Comparison of ENCODE assay signal across 8 cellular contexts in genomic region chr2:54558976-54559410, GRCh38.
DNase-seq lines count a peak whose midpoint lies in the region; ATAC-seq and TF ChIP-seq lines count a peak whose summit lies in the region.

No MANE protein-coding gene starts in this region.

- intact Hi-C loops in natural killer cell (cut with micrococcal nuclease) (loop anchor here (1.0 kb wide), 1 partner anchor 15 kb away; no protein-coding TSS in a partner anchor), head of caudate nucleus (cut with DNase I) (no loop called here)

- ATAC-seq in natural killer cell, result peak in 2 of 3 donors; percentile 9 to 41

- no peaks in the 10 kb centered on the region for H3K36me3 ChIP-seq in MM.1S (replicated peaks; ENCODE audit: insufficient read depth, low read length)
- H3K36me3 ChIP-seq in duodenal mucosa (ENCODE audit: control insufficient read depth in 1 of 2, insufficient read depth in 2 of 2, low read length in 2 of 2), result no peaks in the 10 kb centered on the region

- peak overlapping the region; percentile 85 for H3K4me2 ChIP-seq in MM.1S (ENCODE audit: low read depth, low read length)

- H3K9ac ChIP-seq in MM.1S (ENCODE audit: low read length), result peak overlapping the region; percentile 84
- peak overlapping the region; percentile 90 to 94 for H3K9ac ChIP-seq in duodenal mucosa (ENCODE audit: low read depth in 1 of 2, low read length in 2 of 2)

- DNase-seq in MM.1S (no peak), natural killer cell (no peak), head of caudate nucleus (no peak), NCI-H2196 (lab: John Stamatoyannopoulos, UW; ENCODE audit: unreplicated experiment) (no peak), CD1c-positive myeloid dendritic cell (ENCODE audit: extremely low spot score) (no peak), GM10266 (ENCODE audit: extremely low spot score) (no peak)

- no peaks in the 10 kb centered on the region for H3K27me3 Mint-ChIP-seq in natural killer cell (ENCODE audit: low read depth in 2 of 2)

- H3K4me3 ChIP-seq in GM08714 (ENCODE audit: low read length) (peak overlapping the region; percentile 77), MM.1S (ENCODE audit: low read length) (peak overlapping the region; percentile 86), duodenal mucosa (ENCODE audit: low read depth in 1 of 2, low read length in 2 of 2) (peak overlapping the region; percentile 87 to 91)

- H3K27me3 ChIP-seq in MM.1S (replicated peaks; ENCODE audit: insufficient read depth, low read length), result no peaks in the 10 kb centered on the region
- no peaks in the 10 kb centered on the region for H3K27me3 ChIP-seq in duodenal mucosa (ENCODE audit: control insufficient read depth in 1 of 2, insufficient read depth in 2 of 2, low read length in 2 of 2)

- 0 out of 2 replicates have a peak overlapping the region, but pooled peaks have one; percentile 2 for H2AFZ ChIP-seq in MM.1S (ENCODE audit: low read length)

- H3K9me3 ChIP-seq in MM.1S (replicated peaks; ENCODE audit: insufficient read depth, low read length) (no peaks in the 10 kb centered on the region), duodenal mucosa (ENCODE audit: control insufficient read depth in 1 of 2, low read length in 2 of 2) (no peaks in the 10 kb centered on the region)

- H3K4me3 Mint-ChIP-seq in natural killer cell, result peak overlapping the region; percentile 96

- peaks cover 59 to 66% of the 10 kb centered on the region in 2 donors for H3K4me1 Mint-ChIP-seq in natural killer cell

- peaks cover 22% of the 10 kb centered on the region; the same call in 1 of the 2 replicates for H3K4me1 ChIP-seq in MM.1S (ENCODE audit: low read length)
- H3K4me1 ChIP-seq in duodenal mucosa (ENCODE audit: control insufficient read depth in 1 of 2, insufficient read depth in 2 of 2, low read length in 2 of 2), result peaks cover 33 to 62% of the 10 kb centered on the region in 2 donors

- peak overlapping the region; percentile 90 to 96 for H3K27ac Mint-ChIP-seq in natural killer cell

- H3K36me3 Mint-ChIP-seq in natural killer cell, result no peaks in the 10 kb centered on the region

- no peaks in the 10 kb centered on the region for H3K9me2 ChIP-seq in MM.1S (replicated peaks; ENCODE audit: insufficient read depth, low read length)

- H4K20me1 ChIP-seq in MM.1S (ENCODE audit: insufficient read depth, low read length), result no peaks in the 10 kb centered on the region

- peak overlapping the region; percentile 77 for H3K27ac ChIP-seq in MM.1S (ENCODE audit: low read length)
- H3K27ac ChIP-seq in duodenal mucosa (ENCODE audit: low read depth, low read length), result peak overlapping the region; percentile 91

- no peaks in the 10 kb centered on the region for H3K9me3 Mint-ChIP-seq in natural killer cell

- peaks cover 76% of the 10 kb centered on the region for H3K79me2 ChIP-seq in MM.1S (ENCODE audit: low read length)

- H3F3A ChIP-seq in MM.1S (ENCODE audit: insufficient read depth, low read length), result peaks cover 45% of the 10 kb centered on the region

- no peak for TF ChIP-seq CTCF in MM.1S (IDR thresholded peaks at IDR 0.05; ENCODE audit: low read length)
- no peak for TF ChIP-seq CTCF in natural killer cell (IDR thresholded peaks at IDR 0.05)
- no peak for TF ChIP-seq CTCF in GM10266 (IDR thresholded peaks at IDR 0.05; ENCODE audit: control insufficient read depth, insufficient read depth, low read depth, missing control alignments)
